ENCODE assay signal across 9 cellular contexts in genomic region chr10:86888585-86889381, GRCh38.
DNase-seq lines count a peak whose midpoint lies in the region; ATAC-seq, FAIRE-seq and TF ChIP-seq lines count a peak whose summit lies in the region.
"Had no signal": no experiment of that assay in that cellular context is flagged by ENCODE, and none has a peak within 500 bp of the region (broad histone marks: within the 10 kb centered on the region; RNA-seq: fewer than 3 reads in every experiment).

No MANE protein-coding gene starts in this region.

- DNase-seq in GDM1 (lab: John Stamatoyannopoulos, UW) = peak; percentile 79
- no peak for DNase-seq in activated CD8-positive, alpha-beta T cell treated with anti-CD3 and anti-CD28 coated beads, Interleukin-2, amount 10 ng/mL, durations not matched to agents 7 days and 5 days
- DNase-seq in mesothelial cell of epicardium (ENCODE audit: low spot score in 2 of 2, unreplicated experiment in 2 of 2) = no peak
- DNase-seq in NCI-H774 (lab: John Stamatoyannopoulos, UW) = no peak
- no peak for DNase-seq in urothelium cell line (ENCODE audit: low spot score)
- no peak for DNase-seq in CD8-positive, alpha-beta T cell

- CTCF ChIA-PET in activated CD8-positive, alpha-beta T cell treated with anti-CD3 and anti-CD28 coated beads, Interleukin-2, amount 10 ng/mL, durations not matched to agents 7 days and 5 days (lab: Charles Lee) = interaction anchor here (0.9 to 1.9 kb wide), 4 partner anchors 11 to 200 kb away, joined by 3 to 11 read pairs (median 3); no protein-coding TSS in a partner anchor
- CTCF ChIA-PET in CD8-positive, alpha-beta T cell (lab: Charles Lee) = interaction anchor here (1.2 to 1.6 kb wide), 2 partner anchors 12 to 50 kb away, joined by 3 to 4 read pairs; no protein-coding TSS in a partner anchor

- no peaks in the 10 kb centered on the region for H3K9me3 Mint-ChIP-seq in activated CD8-positive, alpha-beta T cell treated with anti-CD3 and anti-CD28 coated beads, Interleukin-2, amount 10 ng/mL, durations not matched to agents 7 days and 5 days (ENCODE audit: insufficient read depth)
- H3K9me3 Mint-ChIP-seq in mesothelial cell of epicardium = no peaks in the 10 kb centered on the region
- no peaks in the 10 kb centered on the region for H3K9me3 Mint-ChIP-seq in CD8-positive, alpha-beta T cell

- H3K9me3 ChIP-seq in CD8-positive, alpha-beta T cell (ENCODE audit: low read length) = no peaks in the 10 kb centered on the region

- no peaks in the 10 kb centered on the region for H3K27me3 ChIP-seq in CD8-positive, alpha-beta T cell (ENCODE audit: insufficient read depth, low read length)

- no peaks in the 10 kb centered on the region for H3K27me3 Mint-ChIP-seq in activated CD8-positive, alpha-beta T cell treated with anti-CD3 and anti-CD28 coated beads, Interleukin-2, amount 10 ng/mL, durations not matched to agents 7 days and 5 days (ENCODE audit: low read depth)
- no peaks in the 10 kb centered on the region for H3K27me3 Mint-ChIP-seq in mesothelial cell of epicardium (ENCODE audit: low read depth)
- no peaks in the 10 kb centered on the region for H3K27me3 Mint-ChIP-seq in CD8-positive, alpha-beta T cell (ENCODE audit: low read depth)

- intact Hi-C loops in CD8-positive, alpha-beta T cell (cut with DNase I, micrococcal nuclease) = no loop called here

- FAIRE-seq in urothelium cell line (lab: Jason Lieb, UNC) = no peak

- POLR2A ChIA-PET in activated CD8-positive, alpha-beta T cell treated with anti-CD3 and anti-CD28 coated beads, Interleukin-2, amount 10 ng/mL, durations not matched to agents 7 days and 5 days (lab: Charles Lee) = no interaction called here
- POLR2A ChIA-PET in CD8-positive, alpha-beta T cell (lab: Charles Lee) = interaction anchor here (0.5 kb wide), 1 partner anchor 28 kb away, joined by 3 read pairs; no protein-coding TSS in a partner anchor

- H3K36me3 Mint-ChIP-seq in activated CD8-positive, alpha-beta T cell treated with anti-CD3 and anti-CD28 coated beads, Interleukin-2, amount 10 ng/mL, durations not matched to agents 7 days and 5 days (ENCODE audit: low read depth) = peaks cover 1% of the 10 kb centered on the region
- H3K36me3 Mint-ChIP-seq in mesothelial cell of epicardium = peaks cover 20% of the 10 kb centered on the region
- H3K36me3 Mint-ChIP-seq in CD8-positive, alpha-beta T cell = peaks cover 8% of the 10 kb centered on the region

- H3K36me3 ChIP-seq in CD8-positive, alpha-beta T cell (ENCODE audit: insufficient read depth, low read length) = no peaks in the 10 kb centered on the region

- TF ChIP-seq CTCF in mesothelial cell of epicardium (IDR thresholded peaks at IDR 0.05; ENCODE audit: unreplicated experiment) = no peak
- TF ChIP-seq CTCF in CD8-positive, alpha-beta T cell (IDR thresholded peaks at IDR 0.05) = no peak

- no peak overlapping the region for H3K4me3 ChIP-seq in CD8-positive, alpha-beta T cell (ENCODE audit: low read depth, low read length)
- H3K4me3 ChIP-seq: lung had no signal

- peaks cover 6% of the 10 kb centered on the region for H3K4me1 Mint-ChIP-seq in activated CD8-positive, alpha-beta T cell treated with anti-CD3 and anti-CD28 coated beads, Interleukin-2, amount 10 ng/mL, durations not matched to agents 7 days and 5 days (ENCODE audit: low read depth)
- peaks cover 7% of the 10 kb centered on the region for H3K4me1 Mint-ChIP-seq in mesothelial cell of epicardium
- peaks cover 5% of the 10 kb centered on the region for H3K4me1 Mint-ChIP-seq in CD8-positive, alpha-beta T cell (ENCODE audit: low read depth)

- H3K27ac Mint-ChIP-seq in activated CD8-positive, alpha-beta T cell treated with anti-CD3 and anti-CD28 coated beads, Interleukin-2, amount 10 ng/mL, durations not matched to agents 7 days and 5 days = no peak overlapping the region
- H3K27ac Mint-ChIP-seq in mesothelial cell of epicardium = peak overlapping the region; percentile 49
- no peak overlapping the region for H3K27ac Mint-ChIP-seq in CD8-positive, alpha-beta T cell

- no peaks in the 10 kb centered on the region for H3K4me1 ChIP-seq in CD8-positive, alpha-beta T cell (ENCODE audit: insufficient read depth, low read length)

- ATAC-seq in GM21367 (IDR thresholded peaks at IDR 0.05; ENCODE audit: unreplicated experiment) = peak; percentile 96
- ATAC-seq in HG03521 (IDR thresholded peaks at IDR 0.05; ENCODE audit: unreplicated experiment) = peak; percentile 97
- ATAC-seq in activated CD8-positive, alpha-beta T cell treated with anti-CD3 and anti-CD28 coated beads, Interleukin-2, amount 10 ng/mL, durations not matched to agents 7 days and 5 days = peak; percentile 53
- ATAC-seq in CD8-positive, alpha-beta T cell = no peak

- H3K27ac ChIP-seq in CD8-positive, alpha-beta T cell (ENCODE audit: low read depth, low read length) = no peak overlapping the region

- no peak overlapping the region for H3K4me3 Mint-ChIP-seq in activated CD8-positive, alpha-beta T cell treated with anti-CD3 and anti-CD28 coated beads, Interleukin-2, amount 10 ng/mL, durations not matched to agents 7 days and 5 days
- H3K4me3 Mint-ChIP-seq in mesothelial cell of epicardium = no peak overlapping the region
- no peak overlapping the region for H3K4me3 Mint-ChIP-seq in CD8-positive, alpha-beta T cell
